In genomic region chr6:148780918-148781436, GRCh38 we compare ENCODE assay signal across 1 cellular context.
TF ChIP-seq lines count a peak whose summit lies in the region.

No MANE protein-coding gene starts in this region.

TF ChIP-seq in GM12878, 131 proteins besides CTCF, POLR2A, EP300 and RAD21 (continued from another document):
- TF ChIP-seq ELK1 (IDR thresholded peaks at IDR 0.05; ENCODE audit: low read depth, low read length) (no peak), FOS (IDR thresholded peaks at IDR 0.05; ENCODE audit: borderline replicate concordance, extremely low read depth, insufficient read length) (no peak), YBX1 (IDR thresholded peaks at IDR 0.05) (no peak), CREM (IDR thresholded peaks at IDR 0.05; ENCODE audit: low read depth) (no peak), JUND (IDR thresholded peaks at IDR 0.05; ENCODE audit: low read depth, low read length) (no peak)
- TF ChIP-seq, protein P1, sequence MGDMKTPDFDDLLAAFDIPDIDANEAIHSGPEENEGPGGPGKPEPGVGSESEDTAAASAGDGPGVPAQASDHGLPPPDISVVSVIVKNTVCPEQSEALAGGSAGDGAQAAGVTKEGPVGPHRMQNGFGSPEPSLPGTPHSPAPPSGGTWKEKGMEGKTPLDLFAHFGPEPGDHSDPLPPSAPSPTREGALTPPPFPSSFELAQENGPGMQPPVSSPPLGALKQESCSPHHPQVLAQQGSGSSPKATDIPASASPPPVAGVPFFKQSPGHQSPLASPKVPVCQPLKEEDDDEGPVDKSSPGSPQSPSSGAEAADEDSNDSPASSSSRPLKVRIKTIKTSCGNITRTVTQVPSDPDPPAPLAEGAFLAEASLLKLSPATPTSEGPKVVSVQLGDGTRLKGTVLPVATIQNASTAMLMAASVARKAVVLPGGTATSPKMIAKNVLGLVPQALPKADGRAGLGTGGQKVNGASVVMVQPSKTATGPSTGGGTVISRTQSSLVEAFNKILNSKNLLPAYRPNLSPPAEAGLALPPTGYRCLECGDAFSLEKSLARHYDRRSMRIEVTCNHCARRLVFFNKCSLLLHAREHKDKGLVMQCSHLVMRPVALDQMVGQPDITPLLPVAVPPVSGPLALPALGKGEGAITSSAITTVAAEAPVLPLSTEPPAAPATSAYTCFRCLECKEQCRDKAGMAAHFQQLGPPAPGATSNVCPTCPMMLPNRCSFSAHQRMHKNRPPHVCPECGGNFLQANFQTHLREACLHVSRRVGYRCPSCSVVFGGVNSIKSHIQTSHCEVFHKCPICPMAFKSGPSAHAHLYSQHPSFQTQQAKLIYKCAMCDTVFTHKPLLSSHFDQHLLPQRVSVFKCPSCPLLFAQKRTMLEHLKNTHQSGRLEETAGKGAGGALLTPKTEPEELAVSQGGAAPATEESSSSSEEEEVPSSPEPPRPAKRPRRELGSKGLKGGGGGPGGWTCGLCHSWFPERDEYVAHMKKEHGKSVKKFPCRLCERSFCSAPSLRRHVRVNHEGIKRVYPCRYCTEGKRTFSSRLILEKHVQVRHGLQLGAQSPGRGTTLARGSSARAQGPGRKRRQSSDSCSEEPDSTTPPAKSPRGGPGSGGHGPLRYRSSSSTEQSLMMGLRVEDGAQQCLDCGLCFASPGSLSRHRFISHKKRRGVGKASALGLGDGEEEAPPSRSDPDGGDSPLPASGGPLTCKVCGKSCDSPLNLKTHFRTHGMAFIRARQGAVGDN (IDR thresholded peaks at IDR 0.05): no peak
